ENCODE assay signal across 25 cellular contexts in genomic region chrX:46254623-46255022, GRCh38.
DNase-seq lines count a peak whose midpoint lies in the region; ATAC-seq and TF ChIP-seq lines count a peak whose summit lies in the region.
"Had no signal": no experiment of that assay in that cellular context is flagged by ENCODE, and none has a peak within 500 bp of the region (broad histone marks: within the 10 kb centered on the region; RNA-seq: fewer than 3 reads in every experiment).

No MANE protein-coding gene starts in this region.

- TF ChIP-seq POLR2A in right lobe of liver (IDR thresholded peaks at IDR 0.05): no peak

- no peaks in the 10 kb centered on the region for H4K20me1 ChIP-seq in GM23338 (replicated peaks; ENCODE audit: insufficient read depth)

- no peaks in the 10 kb centered on the region for H3K27me3 ChIP-seq in ACC112 (ENCODE audit: insufficient read depth, low read length)
- peaks cover 41% of the 10 kb centered on the region for H3K27me3 ChIP-seq in GM23338 (ENCODE audit: insufficient read depth)
- peaks cover 0 to 20% of the 10 kb centered on the region in 2 experiments for H3K27me3 ChIP-seq in mesenchymal stem cell (ENCODE audit: control insufficient read depth in 1 of 2, insufficient read depth in 1 of 2, low read length in 2 of 2)
- no peaks in the 10 kb centered on the region for H3K27me3 ChIP-seq in right lobe of liver
- H3K27me3 ChIP-seq: Peyer's patch had no signal

- H3K27me3 Mint-ChIP-seq in GM23338 (ENCODE audit: insufficient read depth, low read depth, poor library complexity): peaks cover 4% of the 10 kb centered on the region
- H3K27me3 Mint-ChIP-seq in activated naive CD8-positive, alpha-beta T cell treated with anti-CD3 and anti-CD28 coated beads, Interleukin-2, amount 50 U/mL, for 24 hours: no peaks in the 10 kb centered on the region
- H3K27me3 Mint-ChIP-seq: activated CD4-positive, alpha-beta T cell treated with anti-CD3 and anti-CD28 coated beads for 36 hours; activated naive CD8-positive, alpha-beta T cell treated with anti-CD3 and anti-CD28 coated beads, Interleukin-2, amount 10 ng/mL, durations not matched to agents 7 days and 5 days; B cell; central memory CD8-positive, alpha-beta T cell; stimulated activated naive CD8-positive, alpha-beta T cell treated with anti-CD3 and anti-CD28 coated beads, Interleukin-15, Interleukin-2, amounts not matched to agents 100 ng/mL and 50 ng/mL, for 24 hours had no signal

- no peaks in the 10 kb centered on the region; the same call in 1 of the 2 replicates for H3K9me2 ChIP-seq in GM23338 (ENCODE audit: insufficient read depth)

- H3K27ac ChIP-seq in ACC112 (ENCODE audit: low read depth, low read length) (0 out of 2 replicates have a peak overlapping the region, but pooled peaks have one; percentile 2), GM23338 (ENCODE audit: low read depth) (no peak overlapping the region), mesenchymal stem cell (ENCODE audit: low read length, poor library complexity, severe bottlenecking) (peak overlapping the region; percentile 60), right lobe of liver (no peak overlapping the region)
- H3K27ac ChIP-seq: heart right ventricle, Peyer's patch had no signal

- no peaks in the 10 kb centered on the region for H3K79me2 ChIP-seq in ACC112 (ENCODE audit: control insufficient read depth, insufficient read depth, low read length, unreplicated experiment)
- no peaks in the 10 kb centered on the region for H3K79me2 ChIP-seq in GM23338 (replicated peaks; ENCODE audit: insufficient read depth)

- H3K27ac Mint-ChIP-seq in GM23338: no peak overlapping the region
- no peak overlapping the region for H3K27ac Mint-ChIP-seq in activated naive CD8-positive, alpha-beta T cell treated with anti-CD3 and anti-CD28 coated beads, Interleukin-2, amount 50 U/mL, for 24 hours
- H3K27ac Mint-ChIP-seq: activated CD4-positive, alpha-beta T cell treated with anti-CD3 and anti-CD28 coated beads for 36 hours; activated naive CD8-positive, alpha-beta T cell treated with anti-CD3 and anti-CD28 coated beads, Interleukin-2, amount 10 ng/mL, durations not matched to agents 7 days and 5 days; B cell; stimulated activated naive CD8-positive, alpha-beta T cell treated with anti-CD3 and anti-CD28 coated beads, Interleukin-15, Interleukin-2, amounts not matched to agents 100 ng/mL and 50 ng/mL, for 24 hours had no signal

- no peak overlapping the region for H2BK12ac ChIP-seq in mesenchymal stem cell (ENCODE audit: low read length in 2 of 2)

- H3K4me3 ChIP-seq in ACC112 (ENCODE audit: low read depth, low read length) (no peak overlapping the region), GM23338 (no peak overlapping the region), mesenchymal stem cell (ENCODE audit: insufficient read depth in 1 of 2, low read depth in 1 of 2, low read length in 2 of 2) (no peak overlapping the region), right lobe of liver (no peak overlapping the region)
- H3K4me3 ChIP-seq: heart right ventricle, Peyer's patch had no signal

- ATAC-seq in GM23338 (no peak), right lobe of liver (no peak)
- ATAC-seq in activated naive CD8-positive, alpha-beta T cell treated with anti-CD3 and anti-CD28 coated beads, Interleukin-2, amount 50 U/mL, for 24 hours: no peak
- ATAC-seq: activated CD4-positive, alpha-beta T cell treated with anti-CD3 and anti-CD28 coated beads for 36 hours; heart right ventricle; left cardiac atrium had no signal

- H2AFZ ChIP-seq in ACC112 (ENCODE audit: low read length, unreplicated experiment) (peak overlapping the region; percentile 50), GM23338 (no peak overlapping the region), mesenchymal stem cell (ENCODE audit: low read depth, low read length) (no peak overlapping the region)

- H3K4me1 Mint-ChIP-seq in GM23338: peaks cover 4% of the 10 kb centered on the region
- peaks cover 11% of the 10 kb centered on the region for H3K4me1 Mint-ChIP-seq in activated naive CD8-positive, alpha-beta T cell treated with anti-CD3 and anti-CD28 coated beads, Interleukin-2, amount 50 U/mL, for 24 hours
- H3K4me1 Mint-ChIP-seq: central memory CD8-positive, alpha-beta T cell had no signal

- no peaks in the 10 kb centered on the region for H3F3A ChIP-seq in GM23338 (replicated peaks; ENCODE audit: low read depth)

- no peak overlapping the region for H3K18ac ChIP-seq in mesenchymal stem cell (ENCODE audit: low read depth in 1 of 2, low read length in 2 of 2)

- H3K9ac ChIP-seq in mesenchymal stem cell (ENCODE audit: low read length): no peak overlapping the region

- DNase-seq in GM23338 (ENCODE audit: low spot score): no peak
- peak; percentile 5 for DNase-seq in dermis blood vessel endothelial cell
- DNase-seq in mesenchymal stem cell: no peak
- DNase-seq in HPDE6-E6E7 (ENCODE audit: extremely low spot score): no peak
- no peak for DNase-seq in activated naive CD8-positive, alpha-beta T cell treated with anti-CD3 and anti-CD28 coated beads, Interleukin-2, amount 50 U/mL, for 24 hours
- DNase-seq in right lobe of liver: no peak
- DNase-seq in NCI-H1436 treated with DMSO at 0.1 percent for 48 hours (lab: John Stamatoyannopoulos, UW): no peak
- DNase-seq: activated CD4-positive, alpha-beta T cell treated with anti-CD3 and anti-CD28 coated beads for 36 hours; activated CD8-positive, alpha-beta memory T cell treated with anti-CD3 and anti-CD28 coated beads for 24 hours; activated effector memory CD4-positive, alpha-beta T cell treated with Interleukin-2 at 50 U/mL for 16 hours; activated naive CD8-positive, alpha-beta T cell treated with anti-CD3 and anti-CD28 coated beads, Interleukin-2, amount 10 ng/mL, durations not matched to agents 7 days and 5 days; foreskin melanocyte; HCEC 1CT; heart right ventricle; left cardiac atrium; NCI-H1092 treated with DMSO at 0.1 percent for 48 hours; NCI-H187 treated with DMSO at 0.1 percent for 48 hours; NCI-H2227 treated with DMSO at 0.1 percent for 48 hours; NCI-H69; Peyer's patch; T-helper 2 cell had no signal

- peak overlapping the region; percentile 11; the same call in 1 of the 2 replicates for H3K4me2 ChIP-seq in GM23338
- H3K4me2 ChIP-seq in mesenchymal stem cell (ENCODE audit: low read length, poor library complexity, severe bottlenecking): no peak overlapping the region

- no peak overlapping the region for H2BK15ac ChIP-seq in mesenchymal stem cell (ENCODE audit: low read depth, poor library complexity, severe bottlenecking)

- H3K9me3 Mint-ChIP-seq in GM23338: no peaks in the 10 kb centered on the region
- no peaks in the 10 kb centered on the region for H3K9me3 Mint-ChIP-seq in activated naive CD8-positive, alpha-beta T cell treated with anti-CD3 and anti-CD28 coated beads, Interleukin-2, amount 50 U/mL, for 24 hours
- H3K9me3 Mint-ChIP-seq: activated naive CD8-positive, alpha-beta T cell treated with anti-CD3 and anti-CD28 coated beads, Interleukin-2, amount 10 ng/mL, durations not matched to agents 7 days and 5 days; central memory CD8-positive, alpha-beta T cell; stimulated activated naive CD8-positive, alpha-beta T cell treated with anti-CD3 and anti-CD28 coated beads, Interleukin-15, Interleukin-2, amounts not matched to agents 100 ng/mL and 50 ng/mL, for 24 hours had no signal

- H2BK120ac ChIP-seq in mesenchymal stem cell (ENCODE audit: low read depth, low read length): no peak overlapping the region

- H3K36me3 ChIP-seq in ACC112 (ENCODE audit: insufficient read depth, low read length) (no peaks in the 10 kb centered on the region), GM23338 (ENCODE audit: insufficient read depth) (no peaks in the 10 kb centered on the region), mesenchymal stem cell (ENCODE audit: control insufficient read depth in 1 of 2, insufficient read depth in 2 of 2, low read depth in 1 of 2, low read length in 2 of 2) (no peaks in the 10 kb centered on the region), right lobe of liver (no peaks in the 10 kb centered on the region)
- H3K36me3 ChIP-seq: heart right ventricle, Peyer's patch had no signal

- no peak overlapping the region for H3K14ac ChIP-seq in mesenchymal stem cell (ENCODE audit: low read length in 2 of 2)

- H3K36me3 Mint-ChIP-seq in GM23338 (ENCODE audit: low read depth): no peaks in the 10 kb centered on the region
- H3K36me3 Mint-ChIP-seq in activated naive CD8-positive, alpha-beta T cell treated with anti-CD3 and anti-CD28 coated beads, Interleukin-2, amount 50 U/mL, for 24 hours (ENCODE audit: low read depth): no peaks in the 10 kb centered on the region
- H3K36me3 Mint-ChIP-seq: activated naive CD8-positive, alpha-beta T cell treated with anti-CD3 and anti-CD28 coated beads, Interleukin-2, amount 10 ng/mL, durations not matched to agents 7 days and 5 days had no signal

- H3K9me3 ChIP-seq in mesenchymal stem cell (ENCODE audit: control insufficient read depth, low read length) (no peaks in the 10 kb centered on the region), right lobe of liver (no peaks in the 10 kb centered on the region)
- H3K9me3 ChIP-seq: heart right ventricle, Peyer's patch had no signal

- no peak overlapping the region for H3K23ac ChIP-seq in mesenchymal stem cell (ENCODE audit: low read length in 2 of 2)

- no peak overlapping the region for H2BK5ac ChIP-seq in mesenchymal stem cell (ENCODE audit: low read depth, low read length, poor library complexity, severe bottlenecking)

- H3K4me1 ChIP-seq in ACC112 (ENCODE audit: control insufficient read depth, insufficient read depth, low read length, unreplicated experiment) (peaks cover 21% of the 10 kb centered on the region), GM23338 (ENCODE audit: insufficient read depth) (peaks cover 6% of the 10 kb centered on the region; the same call in 1 of the 2 replicates), mesenchymal stem cell (ENCODE audit: control insufficient read depth, insufficient read depth, low read depth, low read length) (no peaks in the 10 kb centered on the region), right lobe of liver (no peaks in the 10 kb centered on the region)
- H3K4me1 ChIP-seq: heart right ventricle, Peyer's patch had no signal

- no peak overlapping the region for H4K8ac ChIP-seq in mesenchymal stem cell (ENCODE audit: low read length)

- no peak overlapping the region for H4K91ac ChIP-seq in mesenchymal stem cell (ENCODE audit: low read length)

- intact Hi-C loops in right lobe of liver (cut with DNase I): no loop called here

- no CpG with 5 or more reads among the region's 1 CpG for WGBS in mesenchymal stem cell
- WGBS in right lobe of liver (ENCODE audit: insufficient coverage, low coverage, low lambda C conversion rate, missing lambda C conversion rate): 12% methylated on average over 1 of the region's 1 CpG

- H2AK5ac ChIP-seq in mesenchymal stem cell (ENCODE audit: low read length, severe bottlenecking): no peak overlapping the region

- no peak overlapping the region for H3K4me3 Mint-ChIP-seq in GM23338
- no peak overlapping the region for H3K4me3 Mint-ChIP-seq in activated naive CD8-positive, alpha-beta T cell treated with anti-CD3 and anti-CD28 coated beads, Interleukin-2, amount 50 U/mL, for 24 hours
- H3K4me3 Mint-ChIP-seq: activated CD4-positive, alpha-beta T cell treated with anti-CD3 and anti-CD28 coated beads for 36 hours; activated naive CD8-positive, alpha-beta T cell treated with anti-CD3 and anti-CD28 coated beads, Interleukin-2, amount 10 ng/mL, durations not matched to agents 7 days and 5 days; B cell; central memory CD8-positive, alpha-beta T cell; stimulated activated naive CD8-positive, alpha-beta T cell treated with anti-CD3 and anti-CD28 coated beads, Interleukin-15, Interleukin-2, amounts not matched to agents 100 ng/mL and 50 ng/mL, for 24 hours had no signal

- TF ChIP-seq CTCF in GM23338 (conservative IDR thresholded peaks at IDR 0.05; ENCODE audit: low read depth in 2 of 2) (no peak), right lobe of liver (IDR thresholded peaks at IDR 0.05) (no peak)

- no peak overlapping the region for H3K4ac ChIP-seq in mesenchymal stem cell (ENCODE audit: low read depth in 1 of 2, low read length in 2 of 2)

- H3K79me1 ChIP-seq in mesenchymal stem cell (replicated peaks; ENCODE audit: low read length, poor library complexity, severe bottlenecking): no peaks in the 10 kb centered on the region

Comparison
In these comparisons a context has a peak if more than half of its experiments do, and no peak if none do; other contexts are left out.
1. H3K27ac ChIP-seq: peak in ACC112 (single experiment) and mesenchymal stem cell (single experiment); none in GM23338 (single experiment) and right lobe of liver (0 of 3).